In the genomic region with DNA sequence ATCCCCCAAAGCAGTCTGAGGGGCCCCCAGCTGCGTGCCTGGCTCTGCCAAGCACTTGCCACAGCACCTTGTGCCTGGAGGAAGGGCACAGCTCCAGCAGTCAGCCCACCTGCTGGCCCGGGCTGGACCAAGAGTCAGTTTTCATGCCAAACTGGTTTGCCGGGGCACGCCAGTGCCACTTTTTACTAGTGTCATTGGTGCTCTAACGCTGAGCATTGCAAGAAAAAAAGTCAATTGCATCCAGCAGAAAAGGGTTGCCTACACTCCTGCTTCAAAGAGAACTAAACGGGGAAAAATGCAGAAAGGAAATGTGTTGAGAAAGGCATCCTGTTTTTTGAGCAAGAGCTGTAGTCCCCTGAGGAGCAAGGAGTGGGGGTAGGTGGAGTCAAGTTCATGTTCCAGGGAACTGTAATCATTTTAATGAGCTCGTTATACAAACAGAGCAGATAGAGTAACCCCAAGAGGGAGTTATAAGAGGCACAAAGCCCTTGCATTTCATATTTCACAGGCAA, we compare ENCODE assay signal across 13 cellular contexts.
DNase-seq lines count a peak whose midpoint lies in the region; ATAC-seq and TF ChIP-seq lines count a peak whose summit lies in the region.
"Had no signal": no experiment of that assay in that cellular context is flagged by ENCODE, and none has a peak within 500 bp of the region (broad histone marks: within the 10 kb centered on the region; RNA-seq: fewer than 3 reads in every experiment).

No MANE protein-coding gene starts in this region.

- no peak overlapping the region for H3K4me3 Mint-ChIP-seq in activated CD8-positive, alpha-beta memory T cell treated with anti-CD3 and anti-CD28 coated beads, Interleukin-2, amount 10 ng/mL, durations not matched to agents 7 days and 5 days
- no peak overlapping the region for H3K4me3 Mint-ChIP-seq in activated T-helper 1 cell treated with anti-CD3 and anti-CD28 coated beads, Interleukin-12 subunit alpha, Interleukin-12 subunit beta, Interleukin-2, Interleukin-4 antibody, amounts not matched to agents 30 ng/mL and 10 ng/mL and 1 ng/mL, durations not matched to agents 14 hours and 24 hours and 36 hours
- H3K4me3 Mint-ChIP-seq: activated CD4-positive, alpha-beta memory T cell treated with anti-CD3 and anti-CD28 coated beads for 36 hours; CD4-positive, alpha-beta memory T cell; IgD-negative memory B cell had no signal

- no peaks in the 10 kb centered on the region for H3K79me2 ChIP-seq in ACC112 (ENCODE audit: control insufficient read depth, insufficient read depth, low read length, unreplicated experiment)
- H3K79me2 ChIP-seq in hepatocyte: no peaks in the 10 kb centered on the region

- no peaks in the 10 kb centered on the region for H3K9me3 Mint-ChIP-seq in activated CD8-positive, alpha-beta memory T cell treated with anti-CD3 and anti-CD28 coated beads, Interleukin-2, amount 10 ng/mL, durations not matched to agents 7 days and 5 days (ENCODE audit: low read depth)
- peaks cover 10% of the 10 kb centered on the region for H3K9me3 Mint-ChIP-seq in activated T-helper 1 cell treated with anti-CD3 and anti-CD28 coated beads, Interleukin-12 subunit alpha, Interleukin-12 subunit beta, Interleukin-2, Interleukin-4 antibody, amounts not matched to agents 30 ng/mL and 10 ng/mL and 1 ng/mL, durations not matched to agents 14 hours and 24 hours and 36 hours
- H3K9me3 Mint-ChIP-seq: activated CD4-positive, alpha-beta memory T cell treated with anti-CD3 and anti-CD28 coated beads for 36 hours had no signal

- CTCF ChIA-PET in activated CD8-positive, alpha-beta memory T cell treated with anti-CD3 and anti-CD28 coated beads, Interleukin-2, amount 10 ng/mL, durations not matched to agents 7 days and 5 days (lab: Charles Lee): no interaction called here

- H3K4me3 ChIP-seq in ACC112 (ENCODE audit: low read depth, low read length) (no peak overlapping the region), adipocyte (ENCODE audit: low read length) (no peak overlapping the region), hepatocyte (no peak overlapping the region)
- H3K4me3 ChIP-seq: HAP-1 had no signal

- no peak overlapping the region for H3K27ac Mint-ChIP-seq in activated CD8-positive, alpha-beta memory T cell treated with anti-CD3 and anti-CD28 coated beads, Interleukin-2, amount 10 ng/mL, durations not matched to agents 7 days and 5 days
- H3K27ac Mint-ChIP-seq in activated T-helper 1 cell treated with anti-CD3 and anti-CD28 coated beads, Interleukin-12 subunit alpha, Interleukin-12 subunit beta, Interleukin-2, Interleukin-4 antibody, amounts not matched to agents 30 ng/mL and 10 ng/mL and 1 ng/mL, durations not matched to agents 14 hours and 24 hours and 36 hours: no peak overlapping the region
- H3K27ac Mint-ChIP-seq: activated CD4-positive, alpha-beta memory T cell treated with anti-CD3 and anti-CD28 coated beads for 36 hours; IgD-negative memory B cell had no signal

- H3K27ac ChIP-seq in ACC112 (ENCODE audit: low read depth, low read length) (no peak overlapping the region), hepatocyte (peak overlapping the region; percentile 18)
- H3K27ac ChIP-seq: neutrophil had no signal

- peak; percentile 46; the same call in 1 of the 2 replicates for TF ChIP-seq RAD21 in Ishikawa (IDR thresholded peaks at IDR 0.05; ENCODE audit: low read depth)

- no peak for TF ChIP-seq CTCF in hepatocyte (IDR thresholded peaks at IDR 0.05; ENCODE audit: poor library complexity)

- ATAC-seq in HG03045 (IDR thresholded peaks at IDR 0.05; ENCODE audit: unreplicated experiment) (no peak), HG02763 (IDR thresholded peaks at IDR 0.05; ENCODE audit: unreplicated experiment) (no peak)
- no peak for ATAC-seq in activated CD8-positive, alpha-beta memory T cell treated with anti-CD3 and anti-CD28 coated beads, Interleukin-2, amount 10 ng/mL, durations not matched to agents 7 days and 5 days

- DNase-seq in adipocyte (ENCODE audit: low read depth) (peak; percentile 36), hepatocyte (ENCODE audit: low spot score) (no peak)
- no peak for DNase-seq in activated CD8-positive, alpha-beta memory T cell treated with anti-CD3 and anti-CD28 coated beads, Interleukin-2, amount 10 ng/mL, durations not matched to agents 7 days and 5 days
- DNase-seq in activated T-helper 1 cell treated with anti-CD3 and anti-CD28 coated beads, Interleukin-12 subunit alpha, Interleukin-12 subunit beta, Interleukin-2, Interleukin-4 antibody, amounts not matched to agents 30 ng/mL and 10 ng/mL and 1 ng/mL, durations not matched to agents 14 hours and 24 hours and 36 hours (ENCODE audit: low spot score): no peak
- DNase-seq: activated CD4-positive, alpha-beta memory T cell treated with anti-CD3 and anti-CD28 coated beads for 36 hours; CD4-positive, alpha-beta memory T cell had no signal

- peak overlapping the region; percentile 52 for H3K4me2 ChIP-seq in hepatocyte

- H3K36me3 ChIP-seq in ACC112 (ENCODE audit: insufficient read depth, low read length) (no peaks in the 10 kb centered on the region), adipocyte (ENCODE audit: control insufficient read depth, insufficient read depth, low read length, severe bottlenecking) (no peaks in the 10 kb centered on the region), hepatocyte (replicated peaks; ENCODE audit: insufficient read depth, low read depth) (no peaks in the 10 kb centered on the region)
- H3K36me3 ChIP-seq: HAP-1, neutrophil had no signal

- no peaks in the 10 kb centered on the region for H4K20me1 ChIP-seq in hepatocyte (ENCODE audit: insufficient read depth, poor library complexity, severe bottlenecking)

- WGBS in hepatocyte (ENCODE audit: low lambda C conversion rate, missing lambda C conversion rate): 71% methylated on average over 7 of the region's 7 CpGs

- peaks cover 4% of the 10 kb centered on the region for H3K27me3 Mint-ChIP-seq in activated CD8-positive, alpha-beta memory T cell treated with anti-CD3 and anti-CD28 coated beads, Interleukin-2, amount 10 ng/mL, durations not matched to agents 7 days and 5 days
- peaks cover 12% of the 10 kb centered on the region for H3K27me3 Mint-ChIP-seq in activated T-helper 1 cell treated with anti-CD3 and anti-CD28 coated beads, Interleukin-12 subunit alpha, Interleukin-12 subunit beta, Interleukin-2, Interleukin-4 antibody, amounts not matched to agents 30 ng/mL and 10 ng/mL and 1 ng/mL, durations not matched to agents 14 hours and 24 hours and 36 hours (ENCODE audit: insufficient read depth)

- intact Hi-C loops in activated T-helper 1 cell treated with anti-CD3 and anti-CD28 coated beads, Interleukin-12 subunit alpha, Interleukin-12 subunit beta, Interleukin-2, Interleukin-4 antibody, amounts not matched to agents 30 ng/mL and 10 ng/mL and 1 ng/mL, durations not matched to agents 14 hours and 24 hours and 36 hours (cut with micrococcal nuclease): no loop called here

- no peak overlapping the region for H3K9ac ChIP-seq in adipocyte (ENCODE audit: low read length)

- TF ChIP-seq EP300 in Ishikawa (IDR thresholded peaks at IDR 0.05; ENCODE audit: borderline replicate concordance): peak; percentile 70; the same call in 1 of the 2 replicates

- H3K4me1 Mint-ChIP-seq in activated CD8-positive, alpha-beta memory T cell treated with anti-CD3 and anti-CD28 coated beads, Interleukin-2, amount 10 ng/mL, durations not matched to agents 7 days and 5 days: no peaks in the 10 kb centered on the region
- H3K4me1 Mint-ChIP-seq in activated T-helper 1 cell treated with anti-CD3 and anti-CD28 coated beads, Interleukin-12 subunit alpha, Interleukin-12 subunit beta, Interleukin-2, Interleukin-4 antibody, amounts not matched to agents 30 ng/mL and 10 ng/mL and 1 ng/mL, durations not matched to agents 14 hours and 24 hours and 36 hours (ENCODE audit: low read depth): no peaks in the 10 kb centered on the region

- H3K4me1 ChIP-seq in ACC112 (ENCODE audit: control insufficient read depth, insufficient read depth, low read length, unreplicated experiment) (no peaks in the 10 kb centered on the region), adipocyte (ENCODE audit: control insufficient read depth, insufficient read depth, low read length) (peaks cover 17% of the 10 kb centered on the region), hepatocyte (ENCODE audit: insufficient read depth) (peaks cover 3% of the 10 kb centered on the region)
- H3K4me1 ChIP-seq: HAP-1 had no signal

- peak overlapping the region; percentile 6 for H2AFZ ChIP-seq in ACC112 (ENCODE audit: low read length, unreplicated experiment)
- H2AFZ ChIP-seq in hepatocyte: no peak overlapping the region

- H3K27me3 ChIP-seq in ACC112 (ENCODE audit: insufficient read depth, low read length) (peaks cover 20% of the 10 kb centered on the region), adipocyte (replicated peaks; ENCODE audit: control insufficient read depth, insufficient read depth, low read length) (peaks cover 22% of the 10 kb centered on the region), hepatocyte (no peaks in the 10 kb centered on the region)

- no peaks in the 10 kb centered on the region for H3K36me3 Mint-ChIP-seq in activated CD8-positive, alpha-beta memory T cell treated with anti-CD3 and anti-CD28 coated beads, Interleukin-2, amount 10 ng/mL, durations not matched to agents 7 days and 5 days
- no peaks in the 10 kb centered on the region for H3K36me3 Mint-ChIP-seq in activated T-helper 1 cell treated with anti-CD3 and anti-CD28 coated beads, Interleukin-12 subunit alpha, Interleukin-12 subunit beta, Interleukin-2, Interleukin-4 antibody, amounts not matched to agents 30 ng/mL and 10 ng/mL and 1 ng/mL, durations not matched to agents 14 hours and 24 hours and 36 hours (ENCODE audit: low read depth)
- H3K36me3 Mint-ChIP-seq: activated CD4-positive, alpha-beta memory T cell treated with anti-CD3 and anti-CD28 coated beads for 36 hours; CD4-positive, alpha-beta memory T cell; IgD-negative memory B cell had no signal

- no peaks in the 10 kb centered on the region for H3K9me2 ChIP-seq in hepatocyte (replicated peaks; ENCODE audit: insufficient read depth)

- H3K9me3 ChIP-seq in adipocyte (ENCODE audit: control insufficient read depth, low read length) (peaks cover 2% of the 10 kb centered on the region), hepatocyte (ENCODE audit: low read depth) (no peaks in the 10 kb centered on the region)
- H3K9me3 ChIP-seq: HAP-1, neutrophil had no signal

TF ChIP-seq in Ishikawa, 13 proteins besides CTCF, POLR2A, EP300 and RAD21 (continues in another document):
- TF ChIP-seq TAF1 (IDR thresholded peaks at IDR 0.05; ENCODE audit: low read depth): no peak
- no peak for TF ChIP-seq CREB1 (IDR thresholded peaks at IDR 0.05; ENCODE audit: low read depth)
- peak; percentile 90 for TF ChIP-seq NFIC (IDR thresholded peaks at IDR 0.05)
- peak; percentile 58; the same call in 1 of the 2 replicates for TF ChIP-seq TEAD4 (IDR thresholded peaks at IDR 0.05)
- TF ChIP-seq TCF12 (IDR thresholded peaks at IDR 0.05; ENCODE audit: low read depth): peak; percentile 88
- TF ChIP-seq ZBTB7A (IDR thresholded peaks at IDR 0.05; ENCODE audit: low read depth): peak; percentile 65; the same call in 1 of the 2 replicates
